Comparison of ENCODE assay signal across 7 cellular contexts in the genomic region with DNA sequence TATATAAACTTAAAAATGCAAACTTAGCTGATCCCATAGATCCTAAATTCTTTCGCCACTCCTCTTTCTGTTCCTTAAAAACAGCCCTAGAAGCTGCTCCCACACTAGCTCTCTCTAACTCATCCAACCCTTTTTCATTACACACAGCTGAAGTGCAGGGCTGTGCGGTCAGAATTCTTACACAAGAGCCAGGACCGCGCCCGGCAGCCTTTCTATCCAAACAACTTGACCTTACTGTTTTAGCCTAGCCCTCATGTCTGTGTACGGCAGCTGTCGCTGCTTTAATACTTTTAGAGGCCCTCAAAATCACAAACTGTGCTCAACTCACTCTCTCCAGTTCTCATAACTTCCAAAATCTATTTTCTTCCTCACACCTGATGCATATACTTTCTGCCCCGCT. TPM values are rescaled to one million over a fixed set of nuclear protein-coding genes. Genes with fewer than 3 reads are reported as not detected.
"Had no signal": no experiment of that assay in that cellular context is flagged by ENCODE, and none has a peak within 500 bp of the region (broad histone marks: within the 10 kb centered on the region; RNA-seq: fewer than 3 reads in every experiment).

No MANE protein-coding gene starts in this region.

RNA-seq across cellular contexts. Expression of gene CYP11A1, which starts 9.9 kb away (rescaled TPM):
- total RNA-seq: activated CD4-positive, alpha-beta T cell treated with anti-CD3 and anti-CD28 coated beads, Interleukin-2, amount 10 ng/mL, durations not matched to agents 24 days and 14 days; activated naive CD8-positive, alpha-beta T cell treated with anti-CD3 and anti-CD28 coated beads, Interleukin-2, amount 10 ng/mL, durations not matched to agents 7 days and 5 days; activated T-helper 1 cell treated with anti-CD3 and anti-CD28 coated beads, Interleukin-12 subunit alpha, Interleukin-12 subunit beta, Interleukin-2, Interleukin-4 antibody, amounts not matched to agents 30 ng/mL and 10 ng/mL and 1 ng/mL, durations not matched to agents 14 hours and 24 hours and 36 hours; dermis blood vessel endothelial cell; foreskin keratinocyte; naive thymus-derived CD8-positive, alpha-beta T cell had no signal
- polyA plus RNA-seq: immature natural killer cell; naive thymus-derived CD8-positive, alpha-beta T cell had no signal
